Comparison of ENCODE assay signal across 15 cellular contexts in the genomic region with DNA sequence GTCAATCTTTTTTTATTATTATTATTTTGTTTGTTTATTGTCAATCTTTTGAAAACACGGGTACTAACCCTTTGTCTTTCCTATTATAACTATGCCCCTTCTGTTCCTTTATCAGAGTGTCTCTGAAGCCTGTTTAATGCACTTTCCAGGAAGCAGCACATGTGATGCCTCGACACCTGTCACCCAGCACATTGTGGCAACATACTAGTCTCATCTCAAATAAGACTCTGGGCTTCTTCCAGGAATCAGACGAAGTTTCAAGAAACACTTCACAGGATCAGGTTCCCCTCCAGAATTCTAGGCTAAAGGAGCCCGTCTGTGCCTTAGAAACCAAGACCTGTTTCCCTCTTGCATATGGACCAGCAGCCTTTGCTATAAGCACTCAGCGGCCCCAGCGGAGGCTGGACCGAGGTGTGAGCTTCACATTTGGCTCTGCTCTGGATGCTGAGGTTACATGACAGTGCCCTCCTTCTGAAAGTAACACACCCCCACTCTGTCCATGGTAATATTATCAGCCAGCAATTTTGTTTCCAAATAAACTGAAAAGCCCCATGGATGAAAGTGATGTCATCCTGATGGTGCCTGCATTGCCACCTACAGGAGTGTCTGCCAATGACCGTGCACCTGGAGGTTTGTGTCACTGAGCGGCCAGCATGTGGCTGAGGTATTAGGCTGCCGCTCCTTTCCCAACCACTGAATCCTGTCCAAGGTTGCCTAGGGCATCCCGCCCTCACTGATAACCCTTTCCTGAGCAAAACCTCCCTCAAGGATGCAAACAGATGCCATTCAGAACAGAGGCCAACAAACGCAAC. TPM values are rescaled to one million over a fixed set of nuclear protein-coding genes. Genes with fewer than 3 reads are reported as not detected.
DNase-seq lines count a peak whose midpoint lies in the region; FAIRE-seq and TF ChIP-seq lines count a peak whose summit lies in the region.
"Had no signal": no experiment of that assay in that cellular context is flagged by ENCODE, and none has a peak within 500 bp of the region (broad histone marks: within the 10 kb centered on the region; RNA-seq: fewer than 3 reads in every experiment).

No MANE protein-coding gene starts in this region.

- FAIRE-seq in bronchial epithelial cell (lab: Jason Lieb, UNC): no peak

- H3K4me3 ChIP-seq in LNCaP clone FGC (ENCODE audit: low read depth, low read length): no peak overlapping the region
- no peak overlapping the region for H3K4me3 ChIP-seq in bronchial epithelial cell (ENCODE audit: low read depth, low read length)
- H3K4me3 ChIP-seq: MG63, SK-N-MC had no signal

- DNase-seq in DMS 273 (lab: John Stamatoyannopoulos, UW; ENCODE audit: unreplicated experiment) (peak; percentile 38), DMS 273 treated with DMSO at 0.1 percent for 48 hours (lab: John Stamatoyannopoulos, UW) (no peak), LNCaP clone FGC (ENCODE audit: low read depth) (no peak), bronchial epithelial cell (ENCODE audit: low read depth) (peak; percentile 15), myocyte (ENCODE audit: low read depth) (peak; percentile 69), midbrain (lab: John Stamatoyannopoulos, UW) (no peak), SIG-M5 treated with dmso at 0.1 percent for 504 hours (lab: John Stamatoyannopoulos, UW; ENCODE audit: unreplicated experiment) (no peak)
- DNase-seq in stimulated activated naive CD4-positive, alpha-beta T cell (lab: John Stamatoyannopoulos, UW): no peak
- DNase-seq: 8988T; caudate nucleus; GF-D8; MG63; naive thymus-derived CD4-positive, alpha-beta T cell; stimulated activated CD4-positive, alpha-beta T cell treated with anti-CD3 and anti-CD28 coated beads, Interleukin-1b, Interleukin-23, amount 100 ng/mL, for 48 hours had no signal

- no peaks in the 10 kb centered on the region for H3K27me3 ChIP-seq in bronchial epithelial cell (ENCODE audit: control insufficient read depth, insufficient read depth, low read length)
- H3K27me3 ChIP-seq: MG63 had no signal

- peak; percentile 40; the same call in 1 of the 2 replicates for TF ChIP-seq CTCF in LNCaP clone FGC (IDR thresholded peaks at IDR 0.05; ENCODE audit: control insufficient read depth, extremely low read depth, insufficient read depth)
- peak; percentile 40 for TF ChIP-seq CTCF in bronchial epithelial cell (IDR thresholded peaks at IDR 0.05; ENCODE audit: insufficient read depth, low read length, severe bottlenecking)

- H3K36me3 ChIP-seq in bronchial epithelial cell (ENCODE audit: control insufficient read depth, insufficient read depth, low read length): peaks cover 2% of the 10 kb centered on the region
- H3K36me3 ChIP-seq: MG63 had no signal

RNA-seq across cellular contexts. Expression of a gene that starts 38.1 kb away (rescaled TPM):
- 0.26 and 0.64 TPM in 2 replicates for total RNA-seq in bronchial epithelial cell
- 0.29 and 3.2 TPM in 2 replicates for total RNA-seq in myocyte
- 0.13 TPM for polyA plus RNA-seq in myocyte (2012)

Comparison
In these comparisons a context has a peak if more than half of its experiments do, and no peak if none do; other contexts are left out.
1. DNase-seq: peak in DMS 273 (single experiment), bronchial epithelial cell (single experiment) and myocyte (single experiment); none in DMS 273 treated with DMSO at 0.1 percent for 48 hours (single experiment), LNCaP clone FGC (single experiment), stimulated activated naive CD4-positive, alpha-beta T cell (0 of 6), midbrain (single experiment) and SIG-M5 treated with dmso at 0.1 percent for 504 hours (single experiment).